Comparison of ENCODE assay signal across 9 cellular contexts in the genomic region with DNA sequence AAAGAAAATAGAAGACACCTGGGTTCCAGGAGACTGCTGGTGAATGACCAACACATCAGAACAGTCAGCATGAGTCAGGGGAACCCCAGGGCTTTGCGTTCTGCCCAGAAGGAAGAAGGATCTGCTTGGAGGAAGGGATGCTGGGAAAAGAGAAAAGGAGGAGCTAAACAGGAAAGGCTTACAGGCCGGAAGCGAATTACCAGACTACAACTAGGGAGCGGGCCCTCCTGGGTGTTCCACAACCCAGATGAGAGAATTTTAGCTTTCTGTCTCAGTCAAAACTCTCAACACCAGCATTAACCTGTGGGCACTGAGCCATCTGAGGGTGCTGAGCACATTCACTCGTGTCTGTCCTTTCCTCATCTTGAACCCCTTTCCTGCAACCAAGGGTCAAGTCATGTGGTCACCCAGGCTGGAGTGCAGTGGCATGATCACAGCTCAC. TPM values are rescaled to one million over a fixed set of nuclear protein-coding genes. Genes with fewer than 3 reads are reported as not detected.
DNase-seq lines count a peak whose midpoint lies in the region; ATAC-seq and TF ChIP-seq lines count a peak whose summit lies in the region.
"Had no signal": no experiment of that assay in that cellular context is flagged by ENCODE, and none has a peak within 500 bp of the region (broad histone marks: within the 10 kb centered on the region; RNA-seq: fewer than 3 reads in every experiment).

No MANE protein-coding gene starts in this region.

- peaks cover 96% of the 10 kb centered on the region for H3K4me1 ChIP-seq in CD4-positive, alpha-beta memory T cell (ENCODE audit: insufficient read depth, low read length)
- peaks cover 75% of the 10 kb centered on the region for H3K4me1 ChIP-seq in osteoblast (ENCODE audit: insufficient read depth, low read length)
- H3K4me1 ChIP-seq in right lobe of liver = no peaks in the 10 kb centered on the region

- peak overlapping the region in 7 of 8 donors; percentile 43 to 78 (median 60) for H3K4me3 Mint-ChIP-seq in CD4-positive, alpha-beta memory T cell
- no peak overlapping the region for H3K4me3 Mint-ChIP-seq in chondrocyte (ENCODE audit: unreplicated experiment)

- POLR2A ChIA-PET in CD4-positive, alpha-beta memory T cell (lab: Charles Lee; ENCODE audit: partially characterized antibody) = interaction anchor here (1.1 to 1.5 kb wide), 5 partner anchors 9 to 52 kb away, joined by 3 to 6 read pairs (median 4); a partner anchor contains a TSS

- peak overlapping the region; percentile 63 for H3K27ac ChIP-seq in CD4-positive, alpha-beta memory T cell (ENCODE audit: low read depth, low read length)
- peak overlapping the region; percentile 86 for H3K27ac ChIP-seq in osteoblast (ENCODE audit: low read depth, low read length)
- peak overlapping the region in 1 of 3 donors; percentile 24 for H3K27ac ChIP-seq in right lobe of liver

- no peak for ATAC-seq in right lobe of liver
- ATAC-seq in GM21529 (IDR thresholded peaks at IDR 0.05; ENCODE audit: unreplicated experiment) = no peak

- 82% methylated on average over 3 of the region's 5 CpGs for WGBS in right lobe of liver (ENCODE audit: insufficient coverage, low coverage, low lambda C conversion rate, missing lambda C conversion rate)

- intact Hi-C loops in CD4-positive, alpha-beta memory T cell (cut with micrococcal nuclease) = no loop called here
- intact Hi-C loops in right lobe of liver (cut with DNase I) = no loop called here

- H3K79me2 ChIP-seq in osteoblast (ENCODE audit: insufficient read depth, low read length) = peaks cover 97% of the 10 kb centered on the region

- H2AFZ ChIP-seq in osteoblast (ENCODE audit: low read length) = no peak overlapping the region

- H3K27ac Mint-ChIP-seq in CD4-positive, alpha-beta memory T cell = peak overlapping the region; percentile 48 to 96 (median 88)
- H3K27ac Mint-ChIP-seq in chondrocyte (ENCODE audit: unreplicated experiment) = peak overlapping the region; percentile 78

- peaks cover 33 to 62% of the 10 kb centered on the region in 2 donors for H3K36me3 Mint-ChIP-seq in CD4-positive, alpha-beta memory T cell
- peaks cover 18% of the 10 kb centered on the region for H3K36me3 Mint-ChIP-seq in chondrocyte (ENCODE audit: low read depth)

- TF ChIP-seq CTCF in chondrocyte (IDR thresholded peaks at IDR 0.05) (no peak), osteoblast (IDR thresholded peaks at IDR 0.05; ENCODE audit: extremely low read depth, low read depth, low read length) (no peak), right lobe of liver (IDR thresholded peaks at IDR 0.05) (no peak)

- H3K9me3 ChIP-seq in CD4-positive, alpha-beta memory T cell (ENCODE audit: control insufficient read depth in 1 of 2, low read length in 2 of 2) = no peaks in the 10 kb centered on the region
- H3K9me3 ChIP-seq in osteoblast (ENCODE audit: low read depth, low read length) (no peaks in the 10 kb centered on the region), right lobe of liver (no peaks in the 10 kb centered on the region)

- DNase-seq in CD4-positive, alpha-beta memory T cell = no peak
- DNase-seq in M059J (ENCODE audit: low read depth) = peak; percentile 99
- no peak for DNase-seq in chondrocyte (ENCODE audit: low spot score)
- DNase-seq in osteoblast (ENCODE audit: insufficient read length, low spot score, missing footprints) = peak; percentile 94
- DNase-seq in right lobe of liver = no peak
- no peak for DNase-seq in NCI-H524 treated with DMSO at 0.1 percent for 48 hours (lab: John Stamatoyannopoulos, UW)
- no peak for DNase-seq in NCI-H1048 (lab: John Stamatoyannopoulos, UW)
- DNase-seq: KG1 had no signal

- H3K36me3 ChIP-seq in CD4-positive, alpha-beta memory T cell (ENCODE audit: insufficient read depth, low read length) = no peaks in the 10 kb centered on the region
- peaks cover 65% of the 10 kb centered on the region for H3K36me3 ChIP-seq in osteoblast (ENCODE audit: insufficient read depth, low read length)
- H3K36me3 ChIP-seq in right lobe of liver = no peaks in the 10 kb centered on the region

- H3K27me3 ChIP-seq in CD4-positive, alpha-beta memory T cell (ENCODE audit: insufficient read depth, low read length) = no peaks in the 10 kb centered on the region
- H3K27me3 ChIP-seq in osteoblast (ENCODE audit: insufficient read depth, low read length) (no peaks in the 10 kb centered on the region), right lobe of liver (no peaks in the 10 kb centered on the region)

- H3K27me3 Mint-ChIP-seq in CD4-positive, alpha-beta memory T cell = no peaks in the 10 kb centered on the region
- no peaks in the 10 kb centered on the region for H3K27me3 Mint-ChIP-seq in chondrocyte (ENCODE audit: low read depth)

- no peak for TF ChIP-seq POLR2A in right lobe of liver (IDR thresholded peaks at IDR 0.05)

- no peak overlapping the region for H3K4me3 ChIP-seq in CD4-positive, alpha-beta memory T cell (ENCODE audit: low read length in 2 of 2)
- H3K4me3 ChIP-seq in osteoblast (ENCODE audit: insufficient read depth, low read length) (no peak overlapping the region), right lobe of liver (no peak overlapping the region)

- H4K20me1 ChIP-seq in osteoblast (ENCODE audit: insufficient read depth, low read length) = peaks cover 55% of the 10 kb centered on the region

- CTCF ChIA-PET in CD4-positive, alpha-beta memory T cell (lab: Charles Lee; ENCODE audit: partially characterized antibody) = interaction anchor here (0.7 to 3.7 kb wide), 5 partner anchors 10 to 236 kb away, joined by 3 to 13 read pairs (median 3); no protein-coding TSS in a partner anchor

- no peaks in the 10 kb centered on the region for H3K9me3 Mint-ChIP-seq in CD4-positive, alpha-beta memory T cell
- no peaks in the 10 kb centered on the region for H3K9me3 Mint-ChIP-seq in chondrocyte (ENCODE audit: low read depth)

- H3K4me2 ChIP-seq in osteoblast (ENCODE audit: insufficient read depth, low read length) = peak overlapping the region; percentile 47

- peaks cover 80 to 97% (median 89%) of the 10 kb centered on the region in 4 donors for H3K4me1 Mint-ChIP-seq in CD4-positive, alpha-beta memory T cell
- H3K4me1 Mint-ChIP-seq in chondrocyte (ENCODE audit: low read depth) = peaks cover 76% of the 10 kb centered on the region

RNA-seq across cellular contexts. Expression of a gene that starts 19.2 kb away (rescaled TPM):
- 10 to 100 TPM; 56.1 to 60.9 TPM for total RNA-seq in CD4-positive, alpha-beta memory T cell
- polyA plus RNA-seq in CD4-positive, alpha-beta memory T cell = 100 to 1,000 TPM in 1 of 2 donors, 10 to 100 TPM in 1; 59.3 to 107 TPM
- 63.4 and 78.4 TPM in 2 replicates for total RNA-seq in M059J (2014; rRNA removed; shearing (Covaris generic))
- total RNA-seq in chondrocyte = 60.3 to 97.8 TPM (median 91.2 TPM) in 3 replicates
- total RNA-seq in osteoblast = 121 and 136 TPM in 2 replicates
- 1 to 10 TPM; 3.4 to 8.4 (median 6.0) TPM for total RNA-seq in right lobe of liver

Comparison
In these comparisons a context has a peak if more than half of its experiments do, and no peak if none do; other contexts are left out.
1. DNase-seq: peak in M059J (single experiment) and osteoblast (single experiment); none in CD4-positive, alpha-beta memory T cell (0 of 5), chondrocyte (single experiment), right lobe of liver (0 of 3), NCI-H524 treated with DMSO at 0.1 percent for 48 hours (single experiment) and NCI-H1048 (single experiment).